ENCODE assay signal across 16 cellular contexts in the genomic region with DNA sequence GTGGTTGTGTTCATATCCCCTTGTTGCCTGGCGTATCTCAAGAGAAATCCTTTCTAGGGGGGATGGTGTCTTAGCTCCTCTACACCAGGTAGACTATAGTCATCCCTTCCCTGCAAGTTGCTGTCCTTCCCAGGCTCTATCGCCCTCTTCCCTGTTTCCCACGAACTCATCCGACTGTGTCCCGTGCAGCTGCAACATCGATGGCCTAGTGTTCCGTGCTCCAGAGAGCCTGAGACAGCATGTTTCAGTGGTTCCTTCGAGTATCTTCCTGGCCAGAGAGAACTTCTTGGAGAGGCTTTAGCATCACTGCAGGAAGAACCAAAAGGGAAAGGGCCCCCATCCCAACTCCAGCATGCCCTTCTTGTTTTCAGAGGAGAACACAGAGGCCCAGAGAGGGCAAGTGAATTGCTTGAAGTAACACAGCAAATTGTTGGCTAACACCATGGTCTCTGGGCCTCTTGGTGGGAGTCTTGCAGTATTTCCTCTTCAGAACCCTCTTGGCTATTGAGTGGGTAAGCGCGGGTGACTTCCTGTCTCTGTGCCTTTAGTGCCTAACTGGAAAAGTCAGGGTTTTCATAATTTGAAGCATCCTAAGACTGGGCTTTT.
A peak's percentile ranks its signal among the peaks of the same experiment; 100 is the strongest.
DNase-seq lines count a peak whose midpoint lies in the region; ATAC-seq and TF ChIP-seq lines count a peak whose summit lies in the region.
"Had no signal": no experiment of that assay in that cellular context is flagged by ENCODE, and none has a peak within 500 bp of the region (broad histone marks: within the 10 kb centered on the region; RNA-seq: fewer than 3 reads in every experiment).

No MANE protein-coding gene starts in this region.

- peak overlapping the region; percentile 49 for H3K27ac ChIP-seq in cingulate gyrus (ENCODE audit: low read depth, low read length)
- H3K27ac ChIP-seq in psoas muscle = peak overlapping the region; percentile 91
- no peak overlapping the region for H3K27ac ChIP-seq in coronary artery
- no peak overlapping the region for H3K27ac ChIP-seq in Karpas-422 (ENCODE audit: low read length)

- WGBS in psoas muscle, 3 donors = 74 to 86% (median 85%) methylated on average over 10 of the region's 10 CpGs

- no peaks in the 10 kb centered on the region for H3K9me3 ChIP-seq in psoas muscle
- H3K9me3 ChIP-seq in Karpas-422 (ENCODE audit: low read length) = no peaks in the 10 kb centered on the region

- peaks cover 18% of the 10 kb centered on the region; the same call in 1 of the 2 replicates for H4K20me1 ChIP-seq in Karpas-422 (ENCODE audit: insufficient read depth, low read depth, low read length)

- H3K79me2 ChIP-seq in Karpas-422 (ENCODE audit: low read length) = no peaks in the 10 kb centered on the region

- DNase-seq in Right ventricle myocardium superior (peak; percentile 20), Right ventricle myocardium inferior (ENCODE audit: missing footprints) (no peak), psoas muscle (peak in 1 of 2 donors; percentile 22), coronary artery (ENCODE audit: low spot score) (no peak), AG20443 (ENCODE audit: low spot score) (no peak), Karpas-422 (no peak)
- DNase-seq in Jurkat, Clone E6-1 (ENCODE audit: low read depth, low spot score) = peak; percentile 10
- DNase-seq: 8988T; CD4-positive, alpha-beta T cell; GF-D8; GOT3; NCI-H1694 treated with DMSO at 0.1 percent for 48 hours; NCI-H774; SIG-M5 had no signal

- H3K4me1 ChIP-seq in psoas muscle (peaks cover 10% of the 10 kb centered on the region), Karpas-422 (ENCODE audit: low read length) (no peaks in the 10 kb centered on the region; the same call in 1 of the 2 replicates)

- ATAC-seq in Right ventricle myocardium superior (ENCODE audit: poor library complexity) (no peak), Right ventricle myocardium inferior (no peak), psoas muscle (no peak)
- ATAC-seq: SK-N-SH treated with all-trans-retinoic acid at 6 μM for 48 hours had no signal

- H3K36me3 ChIP-seq in psoas muscle (ENCODE audit: insufficient read depth in 1 of 2, low read depth in 1 of 2) (peaks cover 0 to 3% of the 10 kb centered on the region in 2 donors), Karpas-422 (ENCODE audit: insufficient read depth, low read length) (no peaks in the 10 kb centered on the region; the same call in 1 of the 2 replicates)

- H3K27me3 ChIP-seq in psoas muscle (ENCODE audit: insufficient read depth in 3 of 3, low read length in 2 of 3) (no peaks in the 10 kb centered on the region), Karpas-422 (ENCODE audit: low read length) (no peaks in the 10 kb centered on the region)

- no peak overlapping the region for H3K4me3 ChIP-seq in Jurkat, Clone E6-1 (ENCODE audit: low read length)
- no peak overlapping the region for H3K4me3 ChIP-seq in psoas muscle
- no peak overlapping the region for H3K4me3 ChIP-seq in coronary artery
- no peak overlapping the region for H3K4me3 ChIP-seq in Karpas-422 (ENCODE audit: low read length)

- no peak overlapping the region for H3K4me2 ChIP-seq in Karpas-422 (ENCODE audit: low read depth, low read length, poor library complexity, severe bottlenecking)

- H3K9ac ChIP-seq in Karpas-422 (ENCODE audit: low read length) = no peak overlapping the region

- no peak overlapping the region for H2AFZ ChIP-seq in Karpas-422 (ENCODE audit: low read length)

- TF ChIP-seq CTCF in psoas muscle (IDR thresholded peaks at IDR 0.05) (no peak), coronary artery (IDR thresholded peaks at IDR 0.05) (no peak)

- no peaks in the 10 kb centered on the region for H3K9me2 ChIP-seq in Karpas-422 (replicated peaks; ENCODE audit: insufficient read depth, low read length)

- intact Hi-C loops in Right ventricle myocardium superior (cut with DNase I) (no loop called here), Right ventricle myocardium inferior (cut with DNase I) (loop anchor here (5.0 kb wide), 1 partner anchor 37 kb away; no protein-coding TSS in a partner anchor), psoas muscle (cut with DNase I) (no loop called here)

Comparison
In these comparisons a context has a peak if more than half of its experiments do, and no peak if none do; other contexts are left out.
1. DNase-seq: peak in Right ventricle myocardium superior (single experiment) and Jurkat, Clone E6-1 (single experiment); none in Right ventricle myocardium inferior (single experiment), coronary artery (single experiment), AG20443 (single experiment) and Karpas-422 (single experiment).
2. H3K27ac ChIP-seq: peak in cingulate gyrus (single experiment) and psoas muscle (single experiment); none in coronary artery (0 of 2) and Karpas-422 (single experiment).